2 cellular contexts compared by ENCODE assay signal in the genomic region with DNA sequence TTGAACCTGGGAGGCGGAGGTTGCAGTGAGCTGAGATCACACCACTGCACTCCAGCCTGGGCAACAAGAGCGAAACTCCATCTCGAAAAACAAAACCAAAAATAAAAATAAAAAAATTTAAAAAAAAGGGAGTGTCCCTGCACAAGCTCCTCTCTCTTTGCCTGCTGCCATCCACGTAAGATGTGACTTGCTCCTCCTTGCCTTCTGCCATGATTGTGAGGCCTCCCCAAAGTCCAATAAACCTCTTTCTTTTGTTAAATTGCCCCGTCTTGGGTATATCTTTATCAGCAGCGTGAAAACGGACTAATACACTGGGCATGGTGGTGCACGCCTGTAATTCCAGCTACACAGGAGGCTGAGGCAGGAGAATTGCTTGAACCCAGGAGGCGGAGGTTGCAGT. TPM values are rescaled to one million over a fixed set of nuclear protein-coding genes. Genes with fewer than 3 reads are reported as not detected.
"Had no signal": no experiment of that assay in that cellular context is flagged by ENCODE, and none has a peak within 500 bp of the region (broad histone marks: within the 10 kb centered on the region; RNA-seq: fewer than 3 reads in every experiment).

No MANE protein-coding gene starts in this region.

RNA-seq across cellular contexts. Expression of a gene that starts 4.5 kb away (rescaled TPM):
- total RNA-seq: LHCN-M2, M059J had no signal
